ENCODE assay signal across 8 cellular contexts in the genomic region with DNA sequence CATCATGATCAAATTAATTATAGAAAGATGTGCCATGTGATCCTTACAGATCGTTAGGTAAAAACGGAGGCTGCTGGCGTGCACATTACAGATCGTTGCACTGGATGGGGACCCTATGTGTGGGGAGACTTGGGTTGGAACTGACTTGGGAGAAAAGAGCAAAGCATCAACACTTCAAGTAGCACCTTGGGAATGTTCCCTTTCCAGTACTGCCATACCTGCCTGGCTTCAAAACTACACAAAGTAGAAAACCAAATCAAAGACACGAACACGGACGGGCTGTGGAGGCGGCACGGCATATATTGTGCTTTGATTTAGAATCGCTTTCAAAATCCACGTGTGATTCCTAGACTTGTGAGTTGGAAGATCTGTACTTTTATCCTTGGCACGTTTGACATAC. TPM values are rescaled to one million over a fixed set of nuclear protein-coding genes. Genes with fewer than 3 reads are reported as not detected.
DNase-seq lines count a peak whose midpoint lies in the region; FAIRE-seq and TF ChIP-seq lines count a peak whose summit lies in the region.

No MANE protein-coding gene starts in this region.

- peaks cover 0 to 3% (median 0%) of the 10 kb centered on the region in 3 donors for H3K27me3 Mint-ChIP-seq in CD14-positive monocyte (ENCODE audit: low read depth in 3 of 3)
- H3K27me3 Mint-ChIP-seq in nephron progenitor cell (ENCODE audit: low read depth, poor library complexity) = no peaks in the 10 kb centered on the region

- peak overlapping the region; percentile 83 to 84 for H3K4me3 Mint-ChIP-seq in CD14-positive monocyte
- peak overlapping the region; percentile 82 for H3K4me3 Mint-ChIP-seq in nephron progenitor cell

- TF ChIP-seq CTCF in CD14-positive monocyte (IDR thresholded peaks at IDR 0.05) (no peak), coronary artery (IDR thresholded peaks at IDR 0.05) (no peak), nephron progenitor cell (IDR thresholded peaks at IDR 0.05) (no peak), D721Med (IDR thresholded peaks at IDR 0.05; ENCODE audit: insufficient read depth, missing control alignments) (no peak)

- no peaks in the 10 kb centered on the region for H3K9me3 ChIP-seq in MG63

- FAIRE-seq in D721Med (lab: Jason Lieb, UNC) = no peak

- no peaks in the 10 kb centered on the region for H3K27me3 ChIP-seq in MG63

- DNase-seq in CD14-positive monocyte (ENCODE audit: low spot score) (no peak), MG63 (no peak), coronary artery (ENCODE audit: low spot score) (no peak), nephron progenitor cell (no peak), dedifferentiated amniotic fluid mesenchymal stem cell (ENCODE audit: extremely low spot score) (no peak), NOMO-1 treated with DMSO at 0.1 percent for 48 hours (lab: John Stamatoyannopoulos, UW; ENCODE audit: unreplicated experiment) (no peak), ureter (ENCODE audit: low spot score) (no peak), D721Med (ENCODE audit: insufficient read length, low spot score) (no peak)

- peak overlapping the region in 1 of 2 donors; percentile 74 for H3K27ac ChIP-seq in coronary artery

- H3K9me3 Mint-ChIP-seq in CD14-positive monocyte = peaks cover 0 to 8% (median 0%) of the 10 kb centered on the region in 7 donors
- peaks cover 31% of the 10 kb centered on the region for H3K9me3 Mint-ChIP-seq in nephron progenitor cell

- H3K36me3 Mint-ChIP-seq in CD14-positive monocyte = peaks cover 8 to 20% of the 10 kb centered on the region in 2 donors
- peaks cover 16% of the 10 kb centered on the region for H3K36me3 Mint-ChIP-seq in nephron progenitor cell (ENCODE audit: low read depth)

- H3K27ac Mint-ChIP-seq in CD14-positive monocyte (peak overlapping the region in 5 of 7 donors; percentile 92 to 97 (median 95)), nephron progenitor cell (no peak overlapping the region)

- H3K4me3 ChIP-seq in MG63 = peak overlapping the region; percentile 75
- peak overlapping the region; percentile 80 for H3K4me3 ChIP-seq in coronary artery

- peaks cover 7% of the 10 kb centered on the region for H3K36me3 ChIP-seq in MG63

- H3K4me1 Mint-ChIP-seq in CD14-positive monocyte (peaks cover 35% of the 10 kb centered on the region), nephron progenitor cell (peaks cover 43% of the 10 kb centered on the region)

- intact Hi-C loops in CD14-positive monocyte (cut with micrococcal nuclease) = loop anchor here (5.0 kb wide), 1 partner anchor 43 kb away; the partner anchor contains the start of gene FUNDC2 (in 2 of the 2)

RNA-seq across cellular contexts. Expression of gene CMC4, which starts 0.9 kb away (rescaled TPM):
- 10 to 100 TPM; 10.1 to 11.1 TPM for polyA plus RNA-seq in CD14-positive monocyte
- total RNA-seq in MG63 (2014; rRNA removed; shearing (Covaris generic); ENCODE audit: low replicate concordance) = 16.7 and 38.6 TPM in 2 replicates
- total RNA-seq in ureter = 9.1 TPM

RNA-seq across cellular contexts. Expression of gene MTCP1, which starts 0.9 kb away (rescaled TPM):
- 10 to 100 TPM; 14.8 to 23.3 TPM for polyA plus RNA-seq in CD14-positive monocyte
- total RNA-seq in MG63 (2014; rRNA removed; shearing (Covaris generic); ENCODE audit: low replicate concordance) = 14.6 and 79.5 TPM in 2 replicates
- 17.7 TPM for total RNA-seq in ureter

RNA-seq across cellular contexts. Expression of gene BRCC3, which starts 1.3 kb away (rescaled TPM):
- 10 to 100 TPM in 1 of 2 donors, 1 to 10 TPM in 1; 10.0 to 21.7 TPM for polyA plus RNA-seq in CD14-positive monocyte
- 1.5 and 4.9 TPM in 2 replicates for total RNA-seq in MG63 (2014; rRNA removed; shearing (Covaris generic); ENCODE audit: low replicate concordance)
- 23.3 TPM for total RNA-seq in ureter

RNA-seq across cellular contexts. Expression of gene FUNDC2, which starts 43.4 kb away (rescaled TPM):
- 100 to 1,000 TPM; 148 to 166 TPM for polyA plus RNA-seq in CD14-positive monocyte
- total RNA-seq in MG63 (2014; rRNA removed; shearing (Covaris generic); ENCODE audit: low replicate concordance) = 61.9 and 104 TPM in 2 replicates
- total RNA-seq in ureter = 78.4 TPM

RNA-seq across cellular contexts. Expression of gene F8, which starts 47.5 kb away (rescaled TPM):
- 1 to 10 TPM; 4.3 to 4.5 TPM for polyA plus RNA-seq in CD14-positive monocyte
- total RNA-seq in MG63 (2014; rRNA removed; shearing (Covaris generic); ENCODE audit: low replicate concordance) = 5.6 and 7.4 TPM in 2 replicates
- 28.2 TPM for total RNA-seq in ureter
